In genomic region chr2:241734467-241735208, GRCh38 we compare ENCODE assay signal across 8 cellular contexts. TPM values are rescaled to one million over a fixed set of nuclear protein-coding genes. Genes with fewer than 3 reads are reported as not detected.
DNase-seq lines count a peak whose midpoint lies in the region; ATAC-seq, FAIRE-seq and TF ChIP-seq lines count a peak whose summit lies in the region.

D2HGDH (plus strand) TSS chr2:241734630; CDS start chr2:241735225, 595 bp downstream.

- H3K27me3 Mint-ChIP-seq in activated naive CD8-positive, alpha-beta T cell treated with anti-CD3 and anti-CD28 coated beads for 36 hours = no peaks in the 10 kb centered on the region

- intact Hi-C loops in head of caudate nucleus (cut with DNase I) (loop anchor here (5.0 kb wide), 1 partner anchor 143 kb away; no protein-coding TSS in a partner anchor), pancreas (cut with DNase I) (no loop called here)

- H3K4me1 ChIP-seq in pancreas (no peaks in the 10 kb centered on the region), thymus (ENCODE audit: control insufficient read depth, insufficient read depth, low read length) (peaks cover 2% of the 10 kb centered on the region)

- peak; percentile 98 for DNase-seq in GM10248 (ENCODE audit: extremely low spot score)
- DNase-seq in NCI-H1105 (lab: John Stamatoyannopoulos, UW) = peak; percentile 78
- DNase-seq in activated naive CD8-positive, alpha-beta T cell treated with anti-CD3 and anti-CD28 coated beads for 36 hours = peak; percentile 94
- peak; percentile 85 to 98 (median 95) for DNase-seq in head of caudate nucleus
- peak; percentile 89 to 99 (median 96) for DNase-seq in pancreas

- H3K4me3 ChIP-seq in SU-DHL-6 (ENCODE audit: insufficient read depth, low read length, poor library complexity, severe bottlenecking) = peak within 1 kb of the TSS; percentile 66
- peak within 1 kb of the TSS; percentile 85 to 100 (median 96) for H3K4me3 ChIP-seq in pancreas
- peak within 1 kb of the TSS; percentile 86 for H3K4me3 ChIP-seq in thymus (ENCODE audit: low read length)

- H3K36me3 ChIP-seq in SU-DHL-6 (ENCODE audit: low read length) = no peaks in the 10 kb centered on the region
- no peaks in the 10 kb centered on the region for H3K36me3 ChIP-seq in pancreas
- no peaks in the 10 kb centered on the region for H3K36me3 ChIP-seq in thymus (ENCODE audit: control insufficient read depth, insufficient read depth)

- H3K9ac ChIP-seq in SU-DHL-6 (ENCODE audit: low read length) = peak within 1 kb of the TSS; percentile 86

- peaks cover 27% of the 10 kb centered on the region for H3K36me3 Mint-ChIP-seq in activated naive CD8-positive, alpha-beta T cell treated with anti-CD3 and anti-CD28 coated beads for 36 hours

- peaks cover 6% of the 10 kb centered on the region; the same call in 1 of the 2 replicates for H3K79me2 ChIP-seq in SU-DHL-6 (ENCODE audit: insufficient read depth, low read length)

- no peaks in the 10 kb centered on the region for H3K9me3 Mint-ChIP-seq in activated naive CD8-positive, alpha-beta T cell treated with anti-CD3 and anti-CD28 coated beads for 36 hours

- H3K27me3 ChIP-seq in SU-DHL-6 (ENCODE audit: low read length) (no peaks in the 10 kb centered on the region), pancreas (no peaks in the 10 kb centered on the region), thymus (ENCODE audit: control insufficient read depth, insufficient read depth) (no peaks in the 10 kb centered on the region)

- H3K9me2 ChIP-seq in SU-DHL-6 (replicated peaks; ENCODE audit: insufficient read depth, low read length) = no peaks in the 10 kb centered on the region

- H3K4me3 Mint-ChIP-seq in activated naive CD8-positive, alpha-beta T cell treated with anti-CD3 and anti-CD28 coated beads for 36 hours = peak within 1 kb of the TSS; percentile 84

- H3K4me2 ChIP-seq in SU-DHL-6 (ENCODE audit: low read depth, low read length, poor library complexity, severe bottlenecking) = peak within 1 kb of the TSS; percentile 68

- no peaks in the 10 kb centered on the region for H4K20me1 ChIP-seq in SU-DHL-6 (ENCODE audit: low read depth, low read length)

- H3F3A ChIP-seq in SU-DHL-6 (ENCODE audit: insufficient read depth) = no peaks in the 10 kb centered on the region

- no peaks in the 10 kb centered on the region for H3K9me3 ChIP-seq in SU-DHL-6 (ENCODE audit: insufficient read depth, low read length)
- no peaks in the 10 kb centered on the region for H3K9me3 ChIP-seq in pancreas
- H3K9me3 ChIP-seq in thymus (ENCODE audit: control insufficient read depth) = no peaks in the 10 kb centered on the region

- TF ChIP-seq CTCF in GM10248 (IDR thresholded peaks at IDR 0.05; ENCODE audit: control extremely low read depth, extremely low read depth, low read depth, missing control alignments) (no peak), SU-DHL-6 (IDR thresholded peaks at IDR 0.05; ENCODE audit: insufficient read depth, low read length, poor library complexity, severe bottlenecking) (no peak), pancreas (IDR thresholded peaks at IDR 0.05) (no peak)

- peak within 1 kb of the TSS; percentile 65 for H3K27ac ChIP-seq in SU-DHL-6 (ENCODE audit: low read depth, low read length)
- peak within 1 kb of the TSS; percentile 76 to 91 (median 82) for H3K27ac ChIP-seq in pancreas
- H3K27ac ChIP-seq in thymus (ENCODE audit: low read depth) = peak within 1 kb of the TSS; percentile 94

- peak; percentile 79 for ATAC-seq in HG02610 (IDR thresholded peaks at IDR 0.05; ENCODE audit: unreplicated experiment)
- peak; percentile 91 to 95 (median 94) for ATAC-seq in pancreas

- CTCF ChIA-PET in GM10248 (lab: Yijun Ruan, JAX) = interaction anchor here (1.1 to 5.4 kb wide), 8 partner anchors 9 to 883 kb away, joined by 3 to 39 read pairs (median 4); partner anchors contain the start of gene ING5

- 1% methylated on average over 46 to 98 of the region's 98 CpGs for WGBS in pancreas, 2 donors
- under 1% methylated on average over 98 of the region's 98 CpGs for WGBS in thymus

- H3K27ac Mint-ChIP-seq in activated naive CD8-positive, alpha-beta T cell treated with anti-CD3 and anti-CD28 coated beads for 36 hours = peak within 1 kb of the TSS; percentile 81

- no peak for FAIRE-seq in pancreas (lab: Jason Lieb, UNC)

- H2AFZ ChIP-seq in SU-DHL-6 (ENCODE audit: low read depth, low read length, severe bottlenecking) = peak within 1 kb of the TSS; percentile 95

- H3K4me1 Mint-ChIP-seq in activated naive CD8-positive, alpha-beta T cell treated with anti-CD3 and anti-CD28 coated beads for 36 hours = peaks cover 39% of the 10 kb centered on the region

- POLR2A ChIA-PET in GM10248 (lab: Yijun Ruan, JAX) = interaction anchor here (0.7 to 1.8 kb wide), 3 partner anchors 10 to 376 kb away, joined by 3 to 5 read pairs (median 3); partner anchors contain the start of gene ING5

RNA-seq across cellular contexts. Expression of gene D2HGDH, which starts in this region (rescaled TPM):
- total RNA-seq in activated naive CD8-positive, alpha-beta T cell treated with anti-CD3 and anti-CD28 coated beads for 36 hours = 10 to 100 TPM; 26.9 to 29.3 TPM
- 10 to 100 TPM; 14.9 to 30.5 (median 20.6) TPM for total RNA-seq in pancreas
- polyA plus RNA-seq in pancreas (100 to 1,000 TPM in 1 of 2 donors, 10 to 100 TPM in 1; 93.1 to 116 TPM), thymus (51.0 TPM)

Comparison
In these comparisons a context has a peak if more than half of its experiments do, and no peak if none do; other contexts are left out.
1. Peak in every context shown above with its lines: DNase-seq, ATAC-seq, H3K4me3 ChIP-seq and H3K27ac ChIP-seq.